Comparison of ENCODE assay signal across 17 cellular contexts in genomic region chr7:68865351-68865885, GRCh38.
DNase-seq lines count a peak whose midpoint lies in the region; ATAC-seq and TF ChIP-seq lines count a peak whose summit lies in the region.
"Had no signal": no experiment of that assay in that cellular context is flagged by ENCODE, and none has a peak within 500 bp of the region (broad histone marks: within the 10 kb centered on the region; RNA-seq: fewer than 3 reads in every experiment).

No MANE protein-coding gene starts in this region.

- intact Hi-C loops in lower lobe of right lung (cut with DNase I): no loop called here

- H3K27me3 ChIP-seq in HUES6 (ENCODE audit: control insufficient read depth, insufficient read depth, low read length) (no peaks in the 10 kb centered on the region), adipocyte (replicated peaks; ENCODE audit: control insufficient read depth, insufficient read depth, low read length) (no peaks in the 10 kb centered on the region), lower lobe of right lung (ENCODE audit: low read depth) (no peaks in the 10 kb centered on the region), SJCRH30 (no peaks in the 10 kb centered on the region)

- DNase-seq in AG10803 (ENCODE audit: low read depth) (peak; percentile 32), adipocyte (ENCODE audit: low read depth) (peak; percentile 16), fibroblast of the aortic adventitia (ENCODE audit: low read depth) (peak; percentile 27), SKM-1 (lab: John Stamatoyannopoulos, UW; ENCODE audit: unreplicated experiment) (no peak), lower lobe of right lung (no peak), SJCRH30 (no peak)
- DNase-seq in activated effector memory CD4-positive, alpha-beta T cell treated with anti-CD3 and anti-CD28 coated beads, Interleukin-2, amount 50 U/mL, for 16 hours: no peak
- DNase-seq: KG1, NCI-H1048, NCI-H1436 treated with DMSO at 0.1 percent for 48 hours, NCI-H2029 treated with DMSO at 0.1 percent for 48 hours, NCI-H748 treated with DMSO at 0.1 percent for 48 hours, PC-9, Right ventricle myocardium superior had no signal

- ATAC-seq in lower lobe of right lung: no peak
- ATAC-seq: A549 had no signal

- H3K27ac ChIP-seq in HUES6 (ENCODE audit: low read depth, low read length) (peak overlapping the region; percentile 72; the same call in 1 of the 2 replicates), lower lobe of right lung (no peak overlapping the region), SJCRH30 (no peak overlapping the region)
- H3K27ac ChIP-seq: A549, C4-2B, PC-9 had no signal

- H3K9ac ChIP-seq in HUES6 (ENCODE audit: low read length) (no peak overlapping the region), adipocyte (ENCODE audit: low read length) (no peak overlapping the region)

- H3K9me3 ChIP-seq in HUES6 (ENCODE audit: control insufficient read depth, insufficient read depth, low read depth, low read length): 0 out of 2 replicates have a peak, but pooled peaks cover 4% of the 10 kb centered on the region
- H3K9me3 ChIP-seq in adipocyte (ENCODE audit: control insufficient read depth, low read length): no peaks in the 10 kb centered on the region
- H3K9me3 ChIP-seq in lower lobe of right lung: no peaks in the 10 kb centered on the region
- H3K9me3 ChIP-seq in SJCRH30 (replicated peaks): 0 out of 2 replicates have a peak, but pooled peaks cover 3% of the 10 kb centered on the region

- H3K4me3 ChIP-seq in AG10803 (ENCODE audit: low read length) (no peak overlapping the region), HUES6 (ENCODE audit: low read depth, low read length) (no peak overlapping the region), adipocyte (ENCODE audit: low read length) (no peak overlapping the region), fibroblast of the aortic adventitia (ENCODE audit: low read depth, low read length) (no peak overlapping the region), lower lobe of right lung (no peak overlapping the region), SJCRH30 (no peak overlapping the region)
- H3K4me3 ChIP-seq: A549, PC-9 had no signal

- H3K4me1 ChIP-seq in HUES6 (ENCODE audit: control insufficient read depth, insufficient read depth, low read length) (peaks cover 16% of the 10 kb centered on the region), adipocyte (ENCODE audit: control insufficient read depth, insufficient read depth, low read length) (peaks cover 5% of the 10 kb centered on the region), lower lobe of right lung (no peaks in the 10 kb centered on the region), SJCRH30 (no peaks in the 10 kb centered on the region)
- H3K4me1 ChIP-seq: A549 had no signal

- TF ChIP-seq CTCF in AG10803 (conservative IDR thresholded peaks at IDR 0.05; ENCODE audit: low read length) (no peak), fibroblast of the aortic adventitia (IDR thresholded peaks at IDR 0.05; ENCODE audit: insufficient read depth, low read length) (no peak), lower lobe of right lung (IDR thresholded peaks at IDR 0.05) (no peak)

- H3K36me3 ChIP-seq in HUES6 (ENCODE audit: control insufficient read depth, insufficient read depth, low read length) (no peaks in the 10 kb centered on the region), adipocyte (ENCODE audit: control insufficient read depth, insufficient read depth, low read length, severe bottlenecking) (no peaks in the 10 kb centered on the region), lower lobe of right lung (no peaks in the 10 kb centered on the region), SJCRH30 (no peaks in the 10 kb centered on the region)

Comparison
In these comparisons a context has a peak if more than half of its experiments do, and no peak if none do; other contexts are left out.
1. DNase-seq: peak in AG10803 (single experiment), adipocyte (single experiment) and fibroblast of the aortic adventitia (single experiment); none in SKM-1 (single experiment), lower lobe of right lung (single experiment), SJCRH30 (0 of 2) and activated effector memory CD4-positive, alpha-beta T cell treated with anti-CD3 and anti-CD28 coated beads, Interleukin-2, amount 50 U/mL, for 16 hours (single experiment).